ENCODE assay signal across 9 cellular contexts in genomic region chr18:78102135-78102534, GRCh38.
"Had no signal": no experiment of that assay in that cellular context is flagged by ENCODE, and none has a peak within 500 bp of the region (broad histone marks: within the 10 kb centered on the region; RNA-seq: fewer than 3 reads in every experiment).

No MANE protein-coding gene starts in this region.

- H3K4me3 ChIP-seq: GM23248, HAP-1, K562 had no signal

- H3K36me3 ChIP-seq: HAP-1 had no signal

- H3K9me3 ChIP-seq: HAP-1 had no signal

- ATAC-seq: HCT116, K562 had no signal

- H3K4me1 ChIP-seq: HAP-1 had no signal

- FAIRE-seq: K562 had no signal

- H3K27ac ChIP-seq: GM23248, HL-60 had no signal

- DNase-seq: GM23248, GOT3, H7, HFFc6, IMR-90 had no signal
